Comparison of ENCODE assay signal across 16 cellular contexts in the genomic region with DNA sequence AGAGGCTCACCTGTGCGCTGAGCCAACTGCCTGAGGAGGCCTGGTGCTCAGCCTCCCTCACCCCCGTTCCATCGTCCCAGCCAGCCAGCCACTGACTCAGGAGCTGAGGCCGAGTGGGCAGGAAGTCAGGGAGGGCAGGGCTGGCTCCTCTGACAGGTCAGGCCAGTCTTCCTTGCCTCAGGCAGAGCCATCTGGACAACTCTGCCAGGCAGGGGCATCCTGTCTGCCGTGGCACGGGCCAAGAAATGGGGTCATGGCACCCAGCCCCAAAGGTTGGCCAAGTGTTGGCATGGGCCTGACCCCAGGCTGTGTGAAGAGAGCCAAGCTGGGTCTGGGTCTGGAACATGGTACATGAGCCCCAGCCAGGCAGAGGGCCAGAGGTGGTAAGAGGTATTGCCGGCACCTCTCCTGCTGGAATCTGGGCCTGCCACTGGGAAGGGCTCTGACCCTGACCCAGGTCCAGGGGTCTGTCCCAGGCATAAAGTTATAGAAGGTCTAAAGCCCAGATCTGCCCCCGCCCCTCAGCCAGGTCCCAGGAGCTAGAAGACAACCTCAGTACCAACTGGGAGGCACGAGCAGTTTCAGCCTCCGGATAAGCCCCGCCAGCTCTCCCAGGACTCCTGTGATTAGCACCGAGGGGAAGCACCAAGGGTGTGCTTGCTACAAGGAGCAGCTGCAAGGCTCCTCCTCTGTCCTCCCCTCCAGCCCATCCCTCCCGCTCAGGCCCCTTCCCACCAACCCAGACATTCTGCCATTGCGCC. TPM values are rescaled to one million over a fixed set of nuclear protein-coding genes. Genes with fewer than 3 reads are reported as not detected.
A peak's percentile ranks its signal among the peaks of the same experiment; 100 is the strongest.
DNase-seq lines count a peak whose midpoint lies in the region; ATAC-seq and TF ChIP-seq lines count a peak whose summit lies in the region.
"Had no signal": no experiment of that assay in that cellular context is flagged by ENCODE, and none has a peak within 500 bp of the region (broad histone marks: within the 10 kb centered on the region; RNA-seq: fewer than 3 reads in every experiment).

No MANE protein-coding gene starts in this region.

- intact Hi-C loops in CD4-positive, alpha-beta memory T cell (cut with micrococcal nuclease): no loop called here
- intact Hi-C loops in prostate gland (cut with DNase I): no loop called here
- intact Hi-C loops in mucosa of descending colon (cut with DNase I, micrococcal nuclease): no loop called here

- H3K27ac Mint-ChIP-seq in CD4-positive, alpha-beta memory T cell: peak overlapping the region in 5 of 7 donors; percentile 15 to 85 (median 41)
- H3K27ac Mint-ChIP-seq in activated CD8-positive, alpha-beta T cell treated with anti-CD3 and anti-CD28 coated beads, Interleukin-2, amount 10 ng/mL, durations not matched to agents 7 days and 5 days: no peak overlapping the region
- H3K27ac Mint-ChIP-seq: type B pancreatic cell had no signal

- CTCF ChIA-PET in CD4-positive, alpha-beta memory T cell (lab: Charles Lee; ENCODE audit: partially characterized antibody): interaction anchor here (0.6 to 1.1 kb wide), 2 partner anchors 11 to 25 kb away, joined by 3 read pairs; no protein-coding TSS in a partner anchor
- CTCF ChIA-PET in activated CD8-positive, alpha-beta T cell treated with anti-CD3 and anti-CD28 coated beads, Interleukin-2, amount 10 ng/mL, durations not matched to agents 7 days and 5 days (lab: Charles Lee): no interaction called here

- WGBS in prostate gland: 61% methylated on average over 14 of the region's 14 CpGs

- H3K4me1 Mint-ChIP-seq in CD4-positive, alpha-beta memory T cell: peaks cover 7 to 39% (median 17%) of the 10 kb centered on the region in 4 donors
- peaks cover 2% of the 10 kb centered on the region for H3K4me1 Mint-ChIP-seq in activated CD8-positive, alpha-beta T cell treated with anti-CD3 and anti-CD28 coated beads, Interleukin-2, amount 10 ng/mL, durations not matched to agents 7 days and 5 days (ENCODE audit: low read depth)

- no peak overlapping the region for H3K27ac ChIP-seq in CD4-positive, alpha-beta memory T cell (ENCODE audit: low read depth, low read length)
- H3K27ac ChIP-seq in coronary artery: peak overlapping the region; percentile 93 to 98
- peak overlapping the region in 1 of 2 donors; percentile 1 for H3K27ac ChIP-seq in prostate gland
- H3K27ac ChIP-seq: pancreas had no signal

- no peaks in the 10 kb centered on the region for H3K9me3 ChIP-seq in CD4-positive, alpha-beta memory T cell (ENCODE audit: control insufficient read depth in 1 of 2, low read length in 2 of 2)
- H3K9me3 ChIP-seq in prostate gland: no peaks in the 10 kb centered on the region
- no peaks in the 10 kb centered on the region for H3K9me3 ChIP-seq in mucosa of descending colon
- H3K9me3 ChIP-seq: pancreas, SJCRH30 had no signal

- H3K9me3 Mint-ChIP-seq in CD4-positive, alpha-beta memory T cell: no peaks in the 10 kb centered on the region
- no peaks in the 10 kb centered on the region for H3K9me3 Mint-ChIP-seq in activated CD8-positive, alpha-beta T cell treated with anti-CD3 and anti-CD28 coated beads, Interleukin-2, amount 10 ng/mL, durations not matched to agents 7 days and 5 days (ENCODE audit: insufficient read depth)
- H3K9me3 Mint-ChIP-seq: CD4-positive, CD25-positive, alpha-beta regulatory T cell; type B pancreatic cell had no signal

- peaks cover 8 to 34% of the 10 kb centered on the region in 2 donors for H3K36me3 Mint-ChIP-seq in CD4-positive, alpha-beta memory T cell
- H3K36me3 Mint-ChIP-seq in activated CD8-positive, alpha-beta T cell treated with anti-CD3 and anti-CD28 coated beads, Interleukin-2, amount 10 ng/mL, durations not matched to agents 7 days and 5 days (ENCODE audit: low read depth): peaks cover 9% of the 10 kb centered on the region
- H3K36me3 Mint-ChIP-seq: type B pancreatic cell had no signal

- H3K27me3 ChIP-seq in CD4-positive, alpha-beta memory T cell (ENCODE audit: insufficient read depth, low read length): no peaks in the 10 kb centered on the region
- H3K27me3 ChIP-seq in prostate gland (replicated peaks; ENCODE audit: insufficient read depth): no peaks in the 10 kb centered on the region
- H3K27me3 ChIP-seq: pancreas, SJCRH30 had no signal

- H3K27me3 Mint-ChIP-seq in CD4-positive, alpha-beta memory T cell: no peaks in the 10 kb centered on the region
- H3K27me3 Mint-ChIP-seq in activated CD8-positive, alpha-beta T cell treated with anti-CD3 and anti-CD28 coated beads, Interleukin-2, amount 10 ng/mL, durations not matched to agents 7 days and 5 days (ENCODE audit: low read depth): no peaks in the 10 kb centered on the region
- H3K27me3 Mint-ChIP-seq: CD4-positive, CD25-positive, alpha-beta regulatory T cell; type B pancreatic cell had no signal

- H3K4me1 ChIP-seq in CD4-positive, alpha-beta memory T cell (ENCODE audit: insufficient read depth, low read length): peaks cover 32% of the 10 kb centered on the region
- H3K4me1 ChIP-seq in prostate gland (replicated peaks) (peaks cover 19% of the 10 kb centered on the region), mucosa of descending colon (ENCODE audit: low read depth) (peaks cover 9% of the 10 kb centered on the region)

- POLR2A ChIA-PET in CD4-positive, alpha-beta memory T cell (lab: Charles Lee; ENCODE audit: partially characterized antibody): interaction anchor here (1.0 kb wide), 1 partner anchor 8 kb away, joined by 3 read pairs; no protein-coding TSS in a partner anchor
- POLR2A ChIA-PET in activated CD8-positive, alpha-beta T cell treated with anti-CD3 and anti-CD28 coated beads, Interleukin-2, amount 10 ng/mL, durations not matched to agents 7 days and 5 days (lab: Charles Lee): interaction anchor here (0.8 kb wide), 1 partner anchor 107 kb away, joined by 3 read pairs; a partner anchor contains a TSS

- no peak for TF ChIP-seq POLR2A in prostate gland (IDR thresholded peaks at IDR 0.05)

- peaks cover 20% of the 10 kb centered on the region for H3K36me3 ChIP-seq in CD4-positive, alpha-beta memory T cell (ENCODE audit: insufficient read depth, low read length)
- no peaks in the 10 kb centered on the region for H3K36me3 ChIP-seq in prostate gland
- no peaks in the 10 kb centered on the region for H3K36me3 ChIP-seq in mucosa of descending colon (ENCODE audit: low read depth)
- H3K36me3 ChIP-seq: pancreas, SJCRH30 had no signal

- peak overlapping the region in 1 of 8 donors; percentile 7 for H3K4me3 Mint-ChIP-seq in CD4-positive, alpha-beta memory T cell
- H3K4me3 Mint-ChIP-seq in activated CD8-positive, alpha-beta T cell treated with anti-CD3 and anti-CD28 coated beads, Interleukin-2, amount 10 ng/mL, durations not matched to agents 7 days and 5 days: no peak overlapping the region

- ATAC-seq in activated CD8-positive, alpha-beta T cell treated with anti-CD3 and anti-CD28 coated beads, Interleukin-2, amount 10 ng/mL, durations not matched to agents 7 days and 5 days: no peak
- ATAC-seq in HG02840 (IDR thresholded peaks at IDR 0.05; ENCODE audit: low FRiP score, unreplicated experiment) (no peak), mucosa of descending colon (no peak)
- ATAC-seq: GM12878, left colon, pancreas had no signal

- TF ChIP-seq CTCF in coronary artery (IDR thresholded peaks at IDR 0.05) (no peak), prostate gland (IDR thresholded peaks at IDR 0.05) (peak in 2 of 4 experiments; percentile 8 to 22), mucosa of descending colon (IDR thresholded peaks at IDR 0.05) (no peak)

- H3K4me3 ChIP-seq in CD4-positive, alpha-beta memory T cell (ENCODE audit: low read length in 2 of 2): no peak overlapping the region
- no peak overlapping the region for H3K4me3 ChIP-seq in coronary artery
- H3K4me3 ChIP-seq in prostate gland: no peak overlapping the region
- no peak overlapping the region for H3K4me3 ChIP-seq in mucosa of descending colon
- H3K4me3 ChIP-seq: GM12878, pancreas, SJCRH30 had no signal

- DNase-seq in CD4-positive, alpha-beta memory T cell: no peak
- DNase-seq in M059J (ENCODE audit: low read depth) (peak; percentile 89), coronary artery (ENCODE audit: low spot score) (no peak), prostate gland (ENCODE audit: low spot score) (peak; percentile 67), NCI-H2171 treated with DMSO at 0.1 percent for 48 hours (lab: John Stamatoyannopoulos, UW) (no peak), mucosa of descending colon (no peak)
- DNase-seq in activated CD8-positive, alpha-beta T cell treated with anti-CD3 and anti-CD28 coated beads, Interleukin-2, amount 10 ng/mL, durations not matched to agents 7 days and 5 days: no peak
- DNase-seq: anterior cingulate cortex; CD4-positive, CD25-positive, alpha-beta regulatory T cell; left colon; NCI-H2171; SJCRH30 had no signal

RNA-seq across cellular contexts. Expression of a gene that starts 2.5 kb away (rescaled TPM):
- total RNA-seq in CD4-positive, alpha-beta memory T cell: under 1 TPM; 0.11 to 0.29 TPM
- polyA plus RNA-seq in CD4-positive, alpha-beta memory T cell: under 1 TPM in 1 of 2 donors, not detected in 1; 0.16 TPM
- 69.9 and 115 TPM in 2 replicates for total RNA-seq in M059J (2014; rRNA removed; shearing (Covaris generic))
- 10 to 100 TPM; 13.1 to 97.4 TPM for total RNA-seq in prostate gland
- not detected for total RNA-seq in activated CD8-positive, alpha-beta T cell treated with anti-CD3 and anti-CD28 coated beads, Interleukin-2, amount 10 ng/mL, durations not matched to agents 7 days and 5 days
- 1 to 10 TPM in 2 of 3 donors, under 1 TPM in 1; 0.93 to 8.4 (median 5.1) TPM for total RNA-seq in mucosa of descending colon

RNA-seq across cellular contexts. Expression of a gene that starts 18.1 kb away (rescaled TPM):
- total RNA-seq in CD4-positive, alpha-beta memory T cell: 10 to 100 TPM; 38.6 to 54.8 TPM
- polyA plus RNA-seq in CD4-positive, alpha-beta memory T cell: 10 to 100 TPM; 34.6 to 34.8 TPM
- 38.6 and 61.5 TPM in 2 replicates for total RNA-seq in M059J (2014; rRNA removed; shearing (Covaris generic))
- total RNA-seq in prostate gland: 100 to 1,000 TPM in 1 of 2 donors, 10 to 100 TPM in 1; 28.6 to 100 TPM
- 10 to 100 TPM; 33.3 to 40.3 TPM for total RNA-seq in activated CD8-positive, alpha-beta T cell treated with anti-CD3 and anti-CD28 coated beads, Interleukin-2, amount 10 ng/mL, durations not matched to agents 7 days and 5 days
- total RNA-seq in mucosa of descending colon: 10 to 100 TPM; 31.9 to 35.8 (median 32.6) TPM

RNA-seq across cellular contexts. Expression of a gene that starts 47.2 kb away (rescaled TPM):
- 100 to 1,000 TPM; 176 to 184 TPM for total RNA-seq in CD4-positive, alpha-beta memory T cell
- 100 to 1,000 TPM in 1 of 2 donors, 10 to 100 TPM in 1; 48.2 to 139 TPM for polyA plus RNA-seq in CD4-positive, alpha-beta memory T cell
- 8.7 and 13.1 TPM in 2 replicates for total RNA-seq in M059J (2014; rRNA removed; shearing (Covaris generic))
- total RNA-seq in prostate gland (100 to 1,000 TPM in 1 of 2 donors, 10 to 100 TPM in 1; 24.1 to 122 TPM), mucosa of descending colon (10 to 100 TPM; 40.0 to 61.2 (median 49.1) TPM)
- 100 to 1,000 TPM; 167 to 176 TPM for total RNA-seq in activated CD8-positive, alpha-beta T cell treated with anti-CD3 and anti-CD28 coated beads, Interleukin-2, amount 10 ng/mL, durations not matched to agents 7 days and 5 days

RNA-seq across cellular contexts. Expression of a gene that starts 53.3 kb away (rescaled TPM):
- total RNA-seq in CD4-positive, alpha-beta memory T cell: under 1 TPM in 1 of 2 experiments, not detected in 1; 0.08 TPM
- polyA plus RNA-seq in CD4-positive, alpha-beta memory T cell: not detected
- 0.22 and 1.1 TPM in 2 replicates for total RNA-seq in M059J (2014; rRNA removed; shearing (Covaris generic))
- total RNA-seq in prostate gland (10 to 100 TPM in 1 of 2 donors, 1 to 10 TPM in 1; 3.8 to 10.5 TPM), mucosa of descending colon (10 to 100 TPM in 1 of 3 donors, 1 to 10 TPM in 2; 1.7 to 21.1 (median 2.9) TPM)
- under 1 TPM; 0.16 TPM for total RNA-seq in activated CD8-positive, alpha-beta T cell treated with anti-CD3 and anti-CD28 coated beads, Interleukin-2, amount 10 ng/mL, durations not matched to agents 7 days and 5 days
- total RNA-seq: CD4-positive, CD25-positive, alpha-beta regulatory T cell had no signal

RNA-seq across cellular contexts. Expression of a gene that starts 56.5 kb away (rescaled TPM):
- total RNA-seq in CD4-positive, alpha-beta memory T cell: 10 to 100 TPM; 67.5 to 71.1 TPM
- 10 to 100 TPM; 52.4 to 55.5 TPM for polyA plus RNA-seq in CD4-positive, alpha-beta memory T cell
- total RNA-seq in M059J (2014; rRNA removed; shearing (Covaris generic)): 68.2 and 69.0 TPM in 2 replicates
- 10 to 100 TPM; 47.6 to 60.0 TPM for total RNA-seq in prostate gland
- 10 to 100 TPM; 55.1 to 61.4 TPM for total RNA-seq in activated CD8-positive, alpha-beta T cell treated with anti-CD3 and anti-CD28 coated beads, Interleukin-2, amount 10 ng/mL, durations not matched to agents 7 days and 5 days
- total RNA-seq in mucosa of descending colon: 10 to 100 TPM; 47.0 to 58.3 (median 54.8) TPM

Comparison
In these comparisons a context has a peak if more than half of its experiments do, and no peak if none do; other contexts are left out.
1. DNase-seq: peak in M059J (single experiment) and prostate gland (single experiment); none in CD4-positive, alpha-beta memory T cell (0 of 5), coronary artery (single experiment), NCI-H2171 treated with DMSO at 0.1 percent for 48 hours (single experiment), activated CD8-positive, alpha-beta T cell treated with anti-CD3 and anti-CD28 coated beads, Interleukin-2, amount 10 ng/mL, durations not matched to agents 7 days and 5 days (single experiment) and mucosa of descending colon (0 of 3).